ENCODE assay signal across 36 cellular contexts in the genomic region with DNA sequence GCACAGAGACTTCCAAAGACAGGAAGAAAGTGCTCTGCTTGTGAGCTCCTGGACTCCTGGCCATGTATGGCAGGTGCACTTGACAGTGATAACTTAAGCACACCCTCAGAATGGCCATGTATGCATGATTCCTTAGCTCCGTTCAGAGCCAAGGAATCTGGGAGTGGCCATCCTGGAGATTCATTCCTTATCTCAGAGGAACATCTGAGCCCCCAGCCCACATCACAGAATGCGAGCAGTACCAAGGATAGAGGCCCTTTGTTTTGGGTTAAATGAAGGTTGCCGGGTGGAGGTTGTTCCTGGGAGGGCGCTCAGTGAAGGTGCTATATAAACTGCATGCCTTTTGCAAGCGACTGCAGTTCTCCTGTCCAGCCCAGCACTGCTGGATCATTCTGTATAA. TPM values are rescaled to one million over a fixed set of nuclear protein-coding genes. Genes with fewer than 3 reads are reported as not detected.
"Had no signal": no experiment of that assay in that cellular context is flagged by ENCODE, and none has a peak within 500 bp of the region (broad histone marks: within the 10 kb centered on the region; RNA-seq: fewer than 3 reads in every experiment).

No MANE protein-coding gene starts in this region.

- H3K27ac ChIP-seq: adrenal gland, body of pancreas, colonic mucosa, epithelial cell of prostate, esophagus squamous epithelium, gastroesophageal sphincter, heart right ventricle, hepatocyte had no signal

- H3K27me3 ChIP-seq: adrenal gland, body of pancreas, colonic mucosa, esophagus squamous epithelium, gastroesophageal sphincter, heart right ventricle, hepatocyte had no signal

- H3K4me3 ChIP-seq: adrenal gland, body of pancreas, colonic mucosa, esophagus squamous epithelium, gastroesophageal sphincter, heart right ventricle, hepatocyte had no signal

- H3K9me3 ChIP-seq: adrenal gland, body of pancreas, colonic mucosa, esophagus squamous epithelium had no signal

- H2AFZ ChIP-seq: hepatocyte had no signal

- FAIRE-seq: endometrium, endothelial cell of umbilical vein had no signal

- DNase-seq: activated CD4-positive, alpha-beta memory T cell treated with anti-CD3 and anti-CD28 coated beads for 36 hours; activated CD4-positive, alpha-beta T cell treated with anti-CD3 and anti-CD28 coated beads for 36 hours; activated CD4-positive, alpha-beta T cell treated with anti-CD3 and anti-CD28 coated beads, Interleukin-2, amount 10 ng/mL, durations not matched to agents 24 days and 14 days; activated CD4-positive, CD25-positive, alpha-beta regulatory T cell; activated CD4-positive, CD25-positive, alpha-beta regulatory T cell treated with anti-CD3 and anti-CD28 coated beads, Interleukin-2, amount 50 U/mL, for 72 hours; activated CD8-positive, alpha-beta memory T cell treated with anti-CD3 and anti-CD28 coated beads, Interleukin-2, amount 10 ng/mL, durations not matched to agents 7 days and 5 days; activated CD8-positive, alpha-beta memory T cell treated with anti-CD3 and anti-CD28 coated beads, Interleukin-2, amount 50 U/mL, for 4 hours; activated CD8-positive, alpha-beta T cell treated with anti-CD3 and anti-CD28 coated beads, Interleukin-2, amount 10 ng/mL, durations not matched to agents 7 days and 5 days; activated effector memory CD4-positive, alpha-beta T cell treated with anti-CD3 and anti-CD28 coated beads, Interleukin-2, amount 50 U/mL, for 16 hours; activated naive CD4-positive, alpha-beta T cell treated with anti-CD3 and anti-CD28 coated beads for 36 hours; activated naive CD8-positive, alpha-beta T cell treated with anti-CD3 and anti-CD28 coated beads for 36 hours; activated naive CD8-positive, alpha-beta T cell treated with anti-CD3 and anti-CD28 coated beads, Interleukin-2, amount 50 U/mL, for 24 hours; activated T-cell treated with anti-CD3 and anti-CD28 coated beads, Interleukin-2, amount 50 U/mL, for 1 hour; activated T-cell treated with anti-CD3 and anti-CD28 coated beads, Interleukin-2, amount 50 U/mL, for 48 hours; adrenal gland; amygdala; aorta; body of pancreas; caudate nucleus; colonic mucosa; effector CD8-positive, alpha-beta T cell; esophagus squamous epithelium; foreskin melanocyte; heart right ventricle had no signal

- H3K79me2 ChIP-seq: hepatocyte had no signal

- H3K4me1 ChIP-seq: adrenal gland, body of pancreas, colonic mucosa, esophagus squamous epithelium, gastroesophageal sphincter, heart right ventricle had no signal

- ATAC-seq: activated CD4-positive, alpha-beta T cell treated with anti-CD3 and anti-CD28 coated beads for 36 hours; activated CD8-positive, alpha-beta memory T cell treated with anti-CD3 and anti-CD28 coated beads, Interleukin-2, amount 10 ng/mL, durations not matched to agents 7 days and 5 days; activated CD8-positive, alpha-beta T cell treated with anti-CD3 and anti-CD28 coated beads, Interleukin-2, amount 10 ng/mL, durations not matched to agents 7 days and 5 days; activated naive CD8-positive, alpha-beta T cell treated with anti-CD3 and anti-CD28 coated beads, Interleukin-2, amount 50 U/mL, for 24 hours; body of pancreas; gastroesophageal sphincter; heart right ventricle had no signal

- H3K4me2 ChIP-seq: hepatocyte had no signal

- H3K36me3 ChIP-seq: adrenal gland, colonic mucosa, esophagus squamous epithelium, gastroesophageal sphincter, heart right ventricle had no signal

RNA-seq across cellular contexts. Expression of gene DIPK1C, which starts 26.9 kb away (rescaled TPM):
- total RNA-seq: activated CD4-positive, alpha-beta memory T cell treated with anti-CD3 and anti-CD28 coated beads for 36 hours; activated CD4-positive, alpha-beta T cell treated with anti-CD3 and anti-CD28 coated beads for 36 hours; activated CD4-positive, alpha-beta T cell treated with anti-CD3 and anti-CD28 coated beads, Interleukin-2, amount 10 ng/mL, durations not matched to agents 24 days and 14 days; activated CD8-positive, alpha-beta memory T cell treated with anti-CD3 and anti-CD28 coated beads for 36 hours; activated CD8-positive, alpha-beta memory T cell treated with anti-CD3 and anti-CD28 coated beads, Interleukin-2, amount 10 ng/mL, durations not matched to agents 7 days and 5 days; activated CD8-positive, alpha-beta T cell treated with anti-CD3 and anti-CD28 coated beads, Interleukin-2, amount 10 ng/mL, durations not matched to agents 7 days and 5 days; activated naive CD4-positive, alpha-beta T cell treated with anti-CD3 and anti-CD28 coated beads for 36 hours; activated naive CD8-positive, alpha-beta T cell treated with anti-CD3 and anti-CD28 coated beads for 36 hours; activated T-helper 1 cell treated with anti-CD3 and anti-CD28 coated beads, Interleukin-12 subunit alpha, Interleukin-12 subunit beta, Interleukin-2, Interleukin-4 antibody, amounts not matched to agents 30 ng/mL and 10 ng/mL and 1 ng/mL, durations not matched to agents 14 hours and 24 hours and 36 hours; activated T-helper 2 cell treated with anti-CD3 and anti-CD28 coated beads, Interferon-gamma antibody, Interleukin-2, Interleukin-4, amounts not matched to agents 10 μg/mL and 5 μg/mL and 100 μg/mL, durations not matched to agents 14 hours and 24 hours and 36 hours; aorta; body of pancreas; dermis microvascular lymphatic vessel endothelial cell; endothelial cell of umbilical vein; esophagus squamous epithelium; fibroblast of lung; fibroblast of villous mesenchyme; glomerular endothelial cell had no signal
- polyA plus RNA-seq: endothelial cell of umbilical vein, fibroblast of lung had no signal
